8 cellular contexts compared by ENCODE assay signal in genomic region chr1:33470495-33471012, GRCh38. TPM values are rescaled to one million over a fixed set of nuclear protein-coding genes. Genes with fewer than 3 reads are reported as not detected.
DNase-seq lines count a peak whose midpoint lies in the region; ATAC-seq and TF ChIP-seq lines count a peak whose summit lies in the region.

No MANE protein-coding gene starts in this region.

- H3K4me1 ChIP-seq in DOHH2 (ENCODE audit: control insufficient read depth, low read length) = peaks cover 31% of the 10 kb centered on the region
- no peaks in the 10 kb centered on the region for H3K4me1 ChIP-seq in effector memory CD4-positive, alpha-beta T cell (ENCODE audit: control insufficient read depth, insufficient read depth, low read length, poor library complexity, severe bottlenecking)
- peaks cover 15% of the 10 kb centered on the region for H3K4me1 ChIP-seq in mesenchymal stem cell (ENCODE audit: control insufficient read depth, insufficient read depth, low read depth, low read length)

- peak overlapping the region; percentile 74 for H4K8ac ChIP-seq in mesenchymal stem cell (ENCODE audit: low read length)

- peaks cover 16% of the 10 kb centered on the region for H3K79me2 ChIP-seq in DOHH2 (ENCODE audit: control insufficient read depth, low read length)

- H3K4ac ChIP-seq in mesenchymal stem cell (ENCODE audit: low read depth in 1 of 2, low read length in 2 of 2) = no peak overlapping the region

- H3K36me3 ChIP-seq in DOHH2 (ENCODE audit: control insufficient read depth, low read length) = no peaks in the 10 kb centered on the region
- H3K36me3 ChIP-seq in effector memory CD4-positive, alpha-beta T cell (ENCODE audit: control insufficient read depth, insufficient read depth, low read length) = no peaks in the 10 kb centered on the region
- H3K36me3 ChIP-seq in mesenchymal stem cell (ENCODE audit: control insufficient read depth in 1 of 2, insufficient read depth in 2 of 2, low read depth in 1 of 2, low read length in 2 of 2) = no peaks in the 10 kb centered on the region

- peak; percentile 91 for TF ChIP-seq CTCF in DOHH2 (IDR thresholded peaks at IDR 0.05; ENCODE audit: low read depth, low read length, poor library complexity, severe bottlenecking)

- H2AFZ ChIP-seq in mesenchymal stem cell (ENCODE audit: low read depth, low read length) = peak overlapping the region; percentile 60

- peak; percentile 75 for DNase-seq in NCI-H526 treated with DMSO at 0.1 percent for 48 hours (lab: John Stamatoyannopoulos, UW)
- DNase-seq in activated CD4-positive, alpha-beta T cell treated with anti-CD3 and anti-CD28 coated beads, Interleukin-2, amount 50 U/mL, for 48 hours = peak; percentile 63 to 71
- peak in 2 of 3 donors; percentile 9 to 18 for DNase-seq in effector memory CD4-positive, alpha-beta T cell
- peak; percentile 92 for DNase-seq in mesenchymal stem cell
- peak; percentile 26 for DNase-seq in stimulated activated CD8-positive, alpha-beta memory T cell treated with anti-CD3 and anti-CD28 coated beads, Interleukin-15, amount 100 ng/mL, for 1 hour (ENCODE audit: low read depth)

- H3K4me3 ChIP-seq in DOHH2 (ENCODE audit: low read length) = no peak overlapping the region
- H3K4me3 ChIP-seq in effector memory CD4-positive, alpha-beta T cell (ENCODE audit: insufficient read depth, low read depth, low read length, poor library complexity, severe bottlenecking) = no peak overlapping the region
- no peak overlapping the region for H3K4me3 ChIP-seq in mesenchymal stem cell (ENCODE audit: insufficient read depth in 1 of 2, low read depth in 1 of 2, low read length in 2 of 2)

- H3K27ac ChIP-seq in DOHH2 (ENCODE audit: low read depth, low read length) = no peak overlapping the region
- no peak overlapping the region for H3K27ac ChIP-seq in effector memory CD4-positive, alpha-beta T cell (ENCODE audit: insufficient read depth, low read length, poor library complexity, severe bottlenecking)
- H3K27ac ChIP-seq in mesenchymal stem cell (ENCODE audit: low read length, poor library complexity, severe bottlenecking) = peak overlapping the region; percentile 28

- H3K9me3 ChIP-seq in DOHH2 (ENCODE audit: control insufficient read depth, insufficient read depth, low read length) (no peaks in the 10 kb centered on the region), mesenchymal stem cell (ENCODE audit: control insufficient read depth, low read length) (no peaks in the 10 kb centered on the region)
- no peaks in the 10 kb centered on the region for H3K9me3 ChIP-seq in effector memory CD4-positive, alpha-beta T cell (ENCODE audit: control insufficient read depth, low read length)

- no peak overlapping the region for H3K23ac ChIP-seq in mesenchymal stem cell (ENCODE audit: low read length in 2 of 2)

- H4K20me1 ChIP-seq in DOHH2 (ENCODE audit: control insufficient read depth, insufficient read depth, low read depth, low read length) = no peaks in the 10 kb centered on the region

- peak overlapping the region; percentile 96 for H3K9ac ChIP-seq in mesenchymal stem cell (ENCODE audit: low read length)

- no peaks in the 10 kb centered on the region for H3K27me3 ChIP-seq in DOHH2 (ENCODE audit: control insufficient read depth, low read length)
- no peaks in the 10 kb centered on the region for H3K27me3 ChIP-seq in effector memory CD4-positive, alpha-beta T cell (replicated peaks; ENCODE audit: control insufficient read depth, insufficient read depth, low read length, poor library complexity, severe bottlenecking)
- no peaks in the 10 kb centered on the region for H3K27me3 ChIP-seq in mesenchymal stem cell (ENCODE audit: control insufficient read depth in 1 of 2, insufficient read depth in 1 of 2, low read length in 2 of 2)

- 0 out of 2 replicates have a peak, but pooled peaks cover 4% of the 10 kb centered on the region for H3F3A ChIP-seq in DOHH2 (ENCODE audit: control insufficient read depth, insufficient read depth)

- H2BK15ac ChIP-seq in mesenchymal stem cell (ENCODE audit: low read depth, poor library complexity, severe bottlenecking) = no peak overlapping the region

- WGBS in mesenchymal stem cell = 1% methylated on average over 9 of the region's 11 CpGs

- H3K79me1 ChIP-seq in mesenchymal stem cell (replicated peaks; ENCODE audit: low read length, poor library complexity, severe bottlenecking) = peaks cover 17% of the 10 kb centered on the region

- H3K9me2 ChIP-seq in DOHH2 (replicated peaks; ENCODE audit: control insufficient read depth, low read length) = no peaks in the 10 kb centered on the region

- H4K91ac ChIP-seq in mesenchymal stem cell (ENCODE audit: low read length) = peak overlapping the region; percentile 52

- peak overlapping the region; percentile 20 to 85 for H2BK12ac ChIP-seq in mesenchymal stem cell (ENCODE audit: low read length in 2 of 2)

- H3K4me2 ChIP-seq in DOHH2 (ENCODE audit: low read length) = peak overlapping the region; percentile 41; the same call in 1 of the 2 replicates
- H3K4me2 ChIP-seq in mesenchymal stem cell (ENCODE audit: low read length, poor library complexity, severe bottlenecking) = no peak overlapping the region

- peak; percentile 42 for ATAC-seq in HG03432 (IDR thresholded peaks at IDR 0.05; ENCODE audit: unreplicated experiment)
- ATAC-seq in GM21529 (IDR thresholded peaks at IDR 0.05; ENCODE audit: unreplicated experiment) = no peak

- peak overlapping the region in 1 of 2 experiments; percentile 56 for H3K18ac ChIP-seq in mesenchymal stem cell (ENCODE audit: low read depth in 1 of 2, low read length in 2 of 2)

- no peak overlapping the region for H2AK5ac ChIP-seq in mesenchymal stem cell (ENCODE audit: low read length, severe bottlenecking)

- no peak overlapping the region for H3K14ac ChIP-seq in mesenchymal stem cell (ENCODE audit: low read length in 2 of 2)

- H2BK5ac ChIP-seq in mesenchymal stem cell (ENCODE audit: low read depth, low read length, poor library complexity, severe bottlenecking) = no peak overlapping the region

- no peak overlapping the region for H2BK120ac ChIP-seq in mesenchymal stem cell (ENCODE audit: low read depth, low read length)

RNA-seq across cellular contexts. Expression of gene ZSCAN20, which starts 1.9 kb away (rescaled TPM):
- polyA plus RNA-seq in mesenchymal stem cell (2013, experiment 1 of 2) = 1.7 TPM
- polyA plus RNA-seq in mesenchymal stem cell (2013, experiment 2 of 2) = 1.6 TPM

RNA-seq across cellular contexts. Expression of gene PHC2, which starts 39.7 kb away (rescaled TPM):
- 114 TPM for polyA plus RNA-seq in mesenchymal stem cell (2013, experiment 1 of 2)
- 112 TPM for polyA plus RNA-seq in mesenchymal stem cell (2013, experiment 2 of 2)

Comparison
In these comparisons a context has a peak if more than half of its experiments do, and no peak if none do; other contexts are left out.
1. DNase-seq: peak in every context shown above with its lines; median percentile 92 in mesenchymal stem cell; 75 in NCI-H526 treated with DMSO at 0.1 percent for 48 hours; 67 in activated CD4-positive, alpha-beta T cell treated with anti-CD3 and anti-CD28 coated beads, Interleukin-2, amount 50 U/mL, for 48 hours; 26 in stimulated activated CD8-positive, alpha-beta memory T cell treated with anti-CD3 and anti-CD28 coated beads, Interleukin-15, amount 100 ng/mL, for 1 hour; 14 in effector memory CD4-positive, alpha-beta T cell.